Comparison of ENCODE assay signal across 1 cellular context in the genomic region with DNA sequence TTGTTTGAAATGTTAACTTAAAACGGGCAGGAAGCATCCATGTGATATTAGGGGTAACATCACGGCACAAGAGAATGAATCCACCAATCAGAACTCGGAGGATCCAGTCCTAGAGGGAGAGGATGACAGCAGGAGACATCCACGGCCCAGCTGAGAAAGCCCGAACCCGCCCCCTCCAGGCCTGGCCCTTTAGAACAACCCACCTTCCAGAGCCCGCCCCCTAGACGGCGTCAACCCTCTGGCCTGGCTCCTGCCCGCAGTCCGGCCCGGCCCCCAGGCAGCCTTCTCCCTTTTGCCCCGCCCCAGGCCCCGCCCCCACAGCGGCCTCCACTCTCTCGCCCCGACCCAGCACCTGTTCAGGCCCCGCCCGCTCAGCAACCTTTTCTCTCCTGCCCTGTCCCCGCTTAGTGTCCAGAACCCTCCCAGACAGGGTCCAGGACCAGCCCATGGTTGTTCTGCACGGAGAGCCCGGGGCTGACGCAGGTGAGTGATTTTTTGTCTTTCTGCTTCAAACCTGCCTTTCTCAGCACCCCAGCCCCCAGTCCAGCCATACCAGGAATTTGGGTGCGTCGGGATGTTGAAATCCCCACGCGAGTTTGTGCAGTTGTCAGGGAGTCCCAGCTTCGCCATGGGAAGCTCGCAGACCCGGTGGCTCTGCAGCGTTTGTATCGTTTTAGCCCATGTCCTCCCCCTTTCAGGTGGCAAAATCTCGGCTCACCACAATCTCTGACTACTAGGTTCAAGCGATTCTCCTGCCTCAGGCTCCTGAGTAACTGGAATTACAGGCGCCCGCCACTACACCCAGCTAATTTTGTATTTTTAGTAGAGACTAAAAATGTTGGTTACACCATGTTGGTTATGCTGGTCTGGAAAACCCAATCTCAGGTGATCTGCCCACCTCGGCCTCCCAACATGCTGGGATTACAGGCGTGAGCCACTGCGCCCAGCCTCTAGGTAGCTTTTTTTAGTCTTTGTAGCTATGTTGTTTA.
TF ChIP-seq lines count a peak whose summit lies in the region.

No MANE protein-coding gene starts in this region.

TF ChIP-seq in HEK293T, 16 proteins besides CTCF, POLR2A, EP300 and RAD21 (continued from another document):
- TF ChIP-seq ZNF384 (IDR thresholded peaks at IDR 0.05): no peak
- TF ChIP-seq ELF4 (IDR thresholded peaks at IDR 0.05): no peak
- no peak for TF ChIP-seq TARDBP (IDR thresholded peaks at IDR 0.05)
- no peak for TF ChIP-seq FOXK2 (IDR thresholded peaks at IDR 0.05)
